18 cellular contexts compared by ENCODE assay signal in the genomic region with DNA sequence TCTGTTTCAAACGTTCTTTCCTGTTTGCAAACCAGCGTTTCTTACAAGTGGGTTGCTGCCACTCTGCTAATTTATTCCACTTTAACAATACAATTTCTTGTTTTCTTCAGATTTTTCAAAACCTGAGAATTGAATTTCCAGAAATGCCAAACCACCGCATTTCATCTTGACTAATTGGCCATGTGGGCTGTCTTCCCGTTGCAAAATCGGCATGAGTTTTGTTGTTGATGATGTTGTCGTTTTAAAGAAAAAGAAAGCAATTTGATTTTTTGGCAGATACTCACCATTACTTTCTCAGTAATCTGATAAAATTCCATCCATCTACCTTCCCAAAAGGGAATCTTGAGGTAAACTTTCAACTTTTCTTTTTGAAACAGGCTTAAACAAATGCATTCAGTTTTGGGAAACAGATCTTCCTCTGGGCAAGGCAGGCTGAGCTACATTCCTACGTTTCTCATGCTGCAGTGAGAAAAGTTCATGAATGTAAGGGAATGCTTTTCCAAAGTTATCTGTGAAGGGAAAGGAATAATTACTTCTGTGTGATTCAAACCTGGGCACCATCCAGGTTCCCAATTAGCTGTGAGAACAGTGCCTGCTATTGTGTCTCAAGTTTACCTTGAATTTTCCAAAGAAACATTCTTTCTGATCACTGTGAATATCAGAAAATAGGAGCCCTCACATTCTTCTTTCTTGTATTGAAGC.
A peak's percentile ranks its signal among the peaks of the same experiment; 100 is the strongest.
DNase-seq lines count a peak whose midpoint lies in the region; ATAC-seq, FAIRE-seq and TF ChIP-seq lines count a peak whose summit lies in the region.
"Had no signal": no experiment of that assay in that cellular context is flagged by ENCODE, and none has a peak within 500 bp of the region (broad histone marks: within the 10 kb centered on the region; RNA-seq: fewer than 3 reads in every experiment).

No MANE protein-coding gene starts in this region.

- POLR2A ChIA-PET in IMR-90 (lab: Charles Lee; ENCODE audit: unreplicated experiment): no interaction called here

- 0 out of 2 replicates have a peak, but pooled peaks cover 2% of the 10 kb centered on the region for H3K9me3 ChIP-seq in IMR-90 (ENCODE audit: control insufficient read depth, insufficient read depth, low read length)
- H3K9me3 ChIP-seq in breast epithelium: no peaks in the 10 kb centered on the region
- H3K9me3 ChIP-seq in thoracic aorta: no peaks in the 10 kb centered on the region
- H3K9me3 ChIP-seq in effector memory CD4-positive, alpha-beta T cell (ENCODE audit: control insufficient read depth, low read length): no peaks in the 10 kb centered on the region
- H3K9me3 ChIP-seq: lower lobe of right lung had no signal

- WGBS in IMR-90 (ENCODE audit: extremely low coverage in 2 of 2, insufficient read length in 1 of 2), 2 experiments: 6% methylated on average over 3 of the region's 7 CpGs; no CpG with 5 or more reads in 1 of the 2 experiments

- H2BK20ac ChIP-seq in IMR-90 (ENCODE audit: low read depth, low read length): no peak overlapping the region

- ATAC-seq in IMR-90 (ENCODE audit: low read depth) (peak; percentile 63), thoracic aorta (ENCODE audit: insufficient number of reproducible peaks, low FRiP score, low read depth) (no peak)
- ATAC-seq: HCT116, lower lobe of right lung had no signal

- H3K36me3 ChIP-seq in IMR-90 (ENCODE audit: control insufficient read depth, insufficient read depth, low read length) (no peaks in the 10 kb centered on the region), breast epithelium (no peaks in the 10 kb centered on the region), thoracic aorta (no peaks in the 10 kb centered on the region)
- no peaks in the 10 kb centered on the region for H3K36me3 ChIP-seq in effector memory CD4-positive, alpha-beta T cell (ENCODE audit: control insufficient read depth, insufficient read depth, low read length)
- H3K36me3 ChIP-seq: lower lobe of right lung had no signal

- H3K4me3 ChIP-seq in IMR-90 (ENCODE audit: insufficient read depth, low read depth, low read length) (no peak overlapping the region), breast epithelium (peak overlapping the region in 2 of 3 donors; percentile 7 to 27), thoracic aorta (peak overlapping the region; percentile 50)
- no peak overlapping the region for H3K4me3 ChIP-seq in effector memory CD4-positive, alpha-beta T cell (ENCODE audit: insufficient read depth, low read depth, low read length, poor library complexity, severe bottlenecking)
- H3K4me3 ChIP-seq: lower lobe of right lung, skin epidermis had no signal

- TF ChIP-seq RAD21 in IMR-90 (IDR thresholded peaks at IDR 0.05; ENCODE audit: low read length): no peak

- CTCF ChIA-PET in IMR-90 (lab: Yijun Ruan, JAX): interaction anchor here (1.4 to 1.6 kb wide), 2 partner anchors 21 to 253 kb away, joined by 5 read pairs; no protein-coding TSS in a partner anchor

- no peaks in the 10 kb centered on the region; the same call in 1 of the 2 replicates for H3K4me1 ChIP-seq in IMR-90 (ENCODE audit: control insufficient read depth, insufficient read depth, low read length)
- peaks cover 0 to 10% of the 10 kb centered on the region in 2 donors for H3K4me1 ChIP-seq in breast epithelium
- peaks cover 0 to 6% of the 10 kb centered on the region in 2 donors for H3K4me1 ChIP-seq in thoracic aorta (ENCODE audit: control insufficient read depth in 1 of 2, low read depth in 2 of 2)
- no peaks in the 10 kb centered on the region for H3K4me1 ChIP-seq in effector memory CD4-positive, alpha-beta T cell (ENCODE audit: control insufficient read depth, insufficient read depth, low read length, poor library complexity, severe bottlenecking)
- H3K4me1 ChIP-seq: lower lobe of right lung had no signal

- no peak overlapping the region for H3K23ac ChIP-seq in IMR-90 (ENCODE audit: low read depth, low read length)

- no peak overlapping the region for H2BK120ac ChIP-seq in IMR-90 (ENCODE audit: low read depth, low read length)

- H3K14ac ChIP-seq in IMR-90 (replicated peaks; ENCODE audit: low read depth, low read length): no peak overlapping the region

- H2BK5ac ChIP-seq in IMR-90 (ENCODE audit: low read depth, low read length, poor library complexity, severe bottlenecking): no peak overlapping the region

- no peak overlapping the region for H4K5ac ChIP-seq in IMR-90 (ENCODE audit: low read depth, low read length)

- H3K4me2 ChIP-seq in IMR-90 (ENCODE audit: low read depth, low read length): peak overlapping the region; percentile 55

- intact Hi-C loops in IMR-90 (cut with micrococcal nuclease): no loop called here
- intact Hi-C loops in breast epithelium (cut with DNase I; ENCODE audit: low total_unique reads): no loop called here

- no peak overlapping the region for H3K4ac ChIP-seq in IMR-90 (ENCODE audit: low read depth, low read length)

- TF ChIP-seq POLR2A in IMR-90 (IDR thresholded peaks at IDR 0.05; ENCODE audit: low read depth, low read length) (no peak), breast epithelium (IDR thresholded peaks at IDR 0.05) (no peak)

- no peak overlapping the region for H4K91ac ChIP-seq in IMR-90 (ENCODE audit: insufficient read depth, low read depth, low read length)

- DNase-seq in IMR-90: peak; percentile 1
- peak in 1 of 2 donors; percentile 51 for DNase-seq in breast epithelium (ENCODE audit: low spot score in 2 of 2)
- peak; percentile 62 for DNase-seq in islet precursor cell
- no peak for DNase-seq in thoracic aorta (ENCODE audit: low spot score)
- no peak for DNase-seq in activated T-cell treated with anti-CD3 and anti-CD28 coated beads, Interleukin-2, amount 50 U/mL, for 48 hours
- DNase-seq in NOMO-1 treated with DMSO at 0.1 percent for 48 hours (lab: John Stamatoyannopoulos, UW; ENCODE audit: unreplicated experiment): no peak
- DNase-seq in effector memory CD4-positive, alpha-beta T cell: no peak
- DNase-seq in urothelium cell line (ENCODE audit: low spot score): no peak
- DNase-seq: activated CD4-positive, alpha-beta T cell treated with anti-CD3 and anti-CD28 coated beads, Interleukin-2, amount 10 ng/mL, durations not matched to agents 24 days and 14 days; DMS79; erythroblast; lower lobe of right lung; NCI-H1417; NCI-H2227 treated with DMSO at 0.1 percent for 48 hours; stimulated activated naive CD4-positive, alpha-beta T cell treated with Interleukin-2 at 50 U/mL for 16 hours had no signal

- no peak overlapping the region for H3K18ac ChIP-seq in IMR-90 (ENCODE audit: low read depth, low read length)

- no peak for FAIRE-seq in urothelium cell line (lab: Jason Lieb, UNC)
- FAIRE-seq: colon had no signal

- no peak overlapping the region for H3K9ac ChIP-seq in IMR-90 (ENCODE audit: low read depth, low read length)

- H2AK5ac ChIP-seq in IMR-90 (ENCODE audit: low read depth, low read length): no peak overlapping the region

- no peak overlapping the region for H2AK9ac ChIP-seq in IMR-90 (replicated peaks; ENCODE audit: low read depth, low read length, poor library complexity)

- dilution Hi-C loops in IMR-90 (cut with HindIII; ENCODE audit: low sequenced_read_pairs, unreplicated experiment): no loop called here

- no peaks in the 10 kb centered on the region for H3K9me1 ChIP-seq in IMR-90 (ENCODE audit: insufficient read depth, low read length)

- H3K27ac ChIP-seq in IMR-90 (ENCODE audit: insufficient read depth, low read length) (no peak overlapping the region), breast epithelium (peak overlapping the region; percentile 78 to 87), thoracic aorta (no peak overlapping the region)
- no peak overlapping the region for H3K27ac ChIP-seq in effector memory CD4-positive, alpha-beta T cell (ENCODE audit: insufficient read depth, low read length, poor library complexity, severe bottlenecking)
- H3K27ac ChIP-seq: lower lobe of right lung had no signal

- no peak overlapping the region for H2BK15ac ChIP-seq in IMR-90 (ENCODE audit: low read depth, low read length)

- no peak overlapping the region for H2AFZ ChIP-seq in IMR-90 (replicated peaks; ENCODE audit: low read length, poor library complexity)

- no peaks in the 10 kb centered on the region for H4K20me1 ChIP-seq in IMR-90 (ENCODE audit: insufficient read depth, low read length)

- no peaks in the 10 kb centered on the region; the same call in 1 of the 2 replicates for H3K27me3 ChIP-seq in IMR-90 (ENCODE audit: control insufficient read depth, insufficient read depth, low read length)
- H3K27me3 ChIP-seq in breast epithelium: no peaks in the 10 kb centered on the region
- no peaks in the 10 kb centered on the region for H3K27me3 ChIP-seq in thoracic aorta (replicated peaks; ENCODE audit: insufficient read depth)
- peaks cover 5% of the 10 kb centered on the region for H3K27me3 ChIP-seq in effector memory CD4-positive, alpha-beta T cell (replicated peaks; ENCODE audit: control insufficient read depth, insufficient read depth, low read length, poor library complexity, severe bottlenecking)

- in situ Hi-C loops in IMR-90 (cut with MboI; ENCODE audit: low sequenced_read_pairs): no loop called here

- H4K8ac ChIP-seq in IMR-90 (ENCODE audit: low read depth in 2 of 2, low read length in 2 of 2): no peak overlapping the region

- no peaks in the 10 kb centered on the region for H3K79me1 ChIP-seq in IMR-90 (ENCODE audit: low read depth in 1 of 2, low read length in 2 of 2)

- TF ChIP-seq CTCF in IMR-90 (conservative IDR thresholded peaks at IDR 0.05; ENCODE audit: low read depth, low read length) (no peak), breast epithelium (IDR thresholded peaks at IDR 0.05) (no peak), thoracic aorta (IDR thresholded peaks at IDR 0.05) (no peak)

- BruUV-seq in IMR-90 (replicated peaks; lab: Mats Ljungman, UMichigan): no TSS peak

- H3K56ac ChIP-seq in IMR-90 (ENCODE audit: extremely low read depth, insufficient read depth, low read length): no peak overlapping the region

TF ChIP-seq in IMR-90, 13 proteins besides CTCF, POLR2A, EP300 and RAD21 (continues in another document):
- TF ChIP-seq ELK1 (IDR thresholded peaks at IDR 0.05; ENCODE audit: borderline replicate concordance, low read depth, low read length): no peak
- TF ChIP-seq SMC3 (IDR thresholded peaks at IDR 0.05; ENCODE audit: low read depth, low read length): no peak
- TF ChIP-seq CEBPB (IDR thresholded peaks at IDR 0.05; ENCODE audit: low read depth, low read length): no peak
- no peak for TF ChIP-seq FOS (IDR thresholded peaks at IDR 0.05; ENCODE audit: low read depth, low read length)
- no peak for TF ChIP-seq BHLHE40 (IDR thresholded peaks at IDR 0.05; ENCODE audit: low read depth, low read length)
- TF ChIP-seq NFE2L2 (IDR thresholded peaks at IDR 0.05; ENCODE audit: low read depth, low read length): no peak
- no peak for TF ChIP-seq RCOR1 (IDR thresholded peaks at IDR 0.05; ENCODE audit: insufficient replicate concordance, low read length)

Comparison
In these comparisons a context has a peak if more than half of its experiments do, and no peak if none do; other contexts are left out.
1. DNase-seq: peak in IMR-90 (single experiment) and islet precursor cell (single experiment); none in thoracic aorta (single experiment), activated T-cell treated with anti-CD3 and anti-CD28 coated beads, Interleukin-2, amount 50 U/mL, for 48 hours (0 of 2), NOMO-1 treated with DMSO at 0.1 percent for 48 hours (single experiment), effector memory CD4-positive, alpha-beta T cell (0 of 3) and urothelium cell line (single experiment).
2. H3K27ac ChIP-seq: peak in breast epithelium (2 of 2); none in IMR-90 (single experiment), thoracic aorta (0 of 2) and effector memory CD4-positive, alpha-beta T cell (single experiment).
3. H3K4me3 ChIP-seq: peak in breast epithelium (2 of 3) and thoracic aorta (single experiment); none in IMR-90 (single experiment) and effector memory CD4-positive, alpha-beta T cell (single experiment).